Comparison of ENCODE assay signal across 17 cellular contexts in genomic region chr6:168937061-168937460, GRCh38.
DNase-seq lines count a peak whose midpoint lies in the region; ATAC-seq and TF ChIP-seq lines count a peak whose summit lies in the region.
"Had no signal": no experiment of that assay in that cellular context is flagged by ENCODE, and none has a peak within 500 bp of the region (broad histone marks: within the 10 kb centered on the region; RNA-seq: fewer than 3 reads in every experiment).

No MANE protein-coding gene starts in this region.

- no TSS peak for BruUV-seq in mammary epithelial cell (replicated peaks; lab: Mats Ljungman, UMichigan)
- no TSS peak for BruUV-seq in Caco-2 (replicated peaks; lab: Mats Ljungman, UMichigan)

- no peak overlapping the region for H2BK120ac ChIP-seq in mesendoderm (ENCODE audit: low read depth, low read length)

- TF ChIP-seq EP300 in Ishikawa (IDR thresholded peaks at IDR 0.05; ENCODE audit: borderline replicate concordance) = no peak

- no peaks in the 10 kb centered on the region for H4K20me1 ChIP-seq in mammary epithelial cell (ENCODE audit: insufficient read depth, low read length)

- peak; percentile 67 for DNase-seq in AG08395 (ENCODE audit: low spot score)
- DNase-seq in mammary epithelial cell = peak; percentile 10
- peak; percentile 40 for DNase-seq in mesendoderm
- no peak for DNase-seq in HAP-1 (ENCODE audit: low spot score in 2 of 2)
- DNase-seq in cerebellar cortex (ENCODE audit: low spot score) = no peak
- no peak for DNase-seq in Caco-2
- no peak for DNase-seq in upper lobe of right lung
- DNase-seq: activated B cell treated with CpG ODN at 0.5 μM for 24 hours; activated naive CD4-positive, alpha-beta T cell treated with anti-CD3 and anti-CD28 coated beads, Interleukin-2, amount 50 U/mL, for 16 hours; Calu3; hippocampal formation; lower lobe of right lung; stimulated activated naive CD4-positive, alpha-beta T cell treated with Interleukin-2 at 50 U/mL for 16 hours had no signal

- H2AK5ac ChIP-seq in mesendoderm (ENCODE audit: low read length) = no peak overlapping the region

- no peak overlapping the region for H2BK15ac ChIP-seq in mesendoderm (replicated peaks; ENCODE audit: low read depth)

- no peak overlapping the region for H3K4me2 ChIP-seq in mammary epithelial cell (ENCODE audit: insufficient read depth, low read depth, low read length)
- H3K4me2 ChIP-seq in mesendoderm (ENCODE audit: low read length) = no peak overlapping the region

- peaks cover 3% of the 10 kb centered on the region for H3K9me3 ChIP-seq in mammary epithelial cell (replicated peaks; ENCODE audit: insufficient read depth, low read length)
- no peaks in the 10 kb centered on the region for H3K9me3 ChIP-seq in HAP-1
- H3K9me3 ChIP-seq in Caco-2 = no peaks in the 10 kb centered on the region
- H3K9me3 ChIP-seq in upper lobe of right lung = no peaks in the 10 kb centered on the region
- H3K9me3 ChIP-seq: lower lobe of right lung had no signal

- in situ Hi-C loops in mammary epithelial cell (cut with MboI; ENCODE audit: low sequenced_read_pairs in 2 of 2) (no loop called here), HAP-1 (cut with MboI; ENCODE audit: low sequenced_read_pairs) (no loop called here)

- H2AFZ ChIP-seq in mammary epithelial cell (ENCODE audit: low read depth, low read length) = no peak overlapping the region

- POLR2A ChIA-PET in Caco-2 (lab: Charles Lee) = no interaction called here

- TF ChIP-seq CTCF in mammary epithelial cell (conservative IDR thresholded peaks at IDR 0.05 in 1 of 2, IDR thresholded peaks at IDR 0.05 in 1 of 2; ENCODE audit: extremely low read depth in 1 of 2, insufficient read depth in 1 of 2, low read depth in 1 of 2, low read length in 2 of 2) (no peak), Caco-2 (IDR thresholded peaks at IDR 0.05; ENCODE audit: insufficient read depth in 1 of 2, low read depth in 1 of 2, low read length in 1 of 2, severe bottlenecking in 1 of 2, unreplicated experiment in 1 of 2) (no peak), upper lobe of right lung (IDR thresholded peaks at IDR 0.05) (no peak)

- no peak overlapping the region for H3K23ac ChIP-seq in mesendoderm (ENCODE audit: low read length)

- no peaks in the 10 kb centered on the region for H3K4me1 Mint-ChIP-seq in Caco-2 (ENCODE audit: low read depth, unreplicated experiment)
- H3K4me1 Mint-ChIP-seq: activated B cell treated with CpG ODN at 0.5 μM for 24 hours; central memory CD8-positive, alpha-beta T cell; neural crest cell had no signal

- TF ChIP-seq RAD21 in Ishikawa (IDR thresholded peaks at IDR 0.05; ENCODE audit: low read depth) = no peak

- no peaks in the 10 kb centered on the region for H3K36me3 ChIP-seq in mammary epithelial cell (ENCODE audit: insufficient read depth, low read length)
- H3K36me3 ChIP-seq in mesendoderm (ENCODE audit: control insufficient read depth, insufficient read depth, low read length) = no peaks in the 10 kb centered on the region
- H3K36me3 ChIP-seq in HAP-1 (replicated peaks) = no peaks in the 10 kb centered on the region
- H3K36me3 ChIP-seq in Caco-2 (ENCODE audit: control insufficient read depth, insufficient read depth, low read length) = no peaks in the 10 kb centered on the region
- no peaks in the 10 kb centered on the region for H3K36me3 ChIP-seq in upper lobe of right lung
- H3K36me3 ChIP-seq: lower lobe of right lung had no signal

- H3K4me1 ChIP-seq in mammary epithelial cell (ENCODE audit: insufficient read depth, low read length) (no peaks in the 10 kb centered on the region), mesendoderm (ENCODE audit: control insufficient read depth, low read depth, low read length) (no peaks in the 10 kb centered on the region), HAP-1 (no peaks in the 10 kb centered on the region), Caco-2 (no peaks in the 10 kb centered on the region), upper lobe of right lung (no peaks in the 10 kb centered on the region)
- H3K4me1 ChIP-seq: lower lobe of right lung had no signal

- no peak overlapping the region for H3K56ac ChIP-seq in mesendoderm (ENCODE audit: low read length)

- H3K4me3 ChIP-seq in mammary epithelial cell (replicated peaks in 1 of 3; ENCODE audit: insufficient read depth in 1 of 3, low read depth in 2 of 3, low read length in 3 of 3) (no peak overlapping the region), mesendoderm (ENCODE audit: low read length) (no peak overlapping the region), HAP-1 (no peak overlapping the region), Caco-2 (ENCODE audit: low read depth, low read length) (no peak overlapping the region), upper lobe of right lung (no peak overlapping the region)
- H3K4me3 ChIP-seq: lower lobe of right lung had no signal

- H3K4me3 Mint-ChIP-seq in Caco-2 (ENCODE audit: unreplicated experiment) = no peak overlapping the region
- H3K4me3 Mint-ChIP-seq: activated B cell treated with CpG ODN at 0.5 μM for 24 hours; central memory CD8-positive, alpha-beta T cell; neural crest cell had no signal

- ATAC-seq in upper lobe of right lung = no peak
- ATAC-seq: HCT116, lower lobe of right lung had no signal

- no peak overlapping the region for H3K18ac ChIP-seq in mesendoderm (ENCODE audit: low read length)

- H3K27me3 Mint-ChIP-seq in Caco-2 (ENCODE audit: insufficient read depth, unreplicated experiment) = no peaks in the 10 kb centered on the region

- CTCF ChIA-PET in mammary epithelial cell (lab: Charles Lee; ENCODE audit: low non-redundant PET) = interaction anchor here (0.6 kb wide), 1 partner anchor 20 kb away, joined by 3 read pairs; no protein-coding TSS in a partner anchor
- CTCF ChIA-PET in Caco-2 (lab: Charles Lee) = no interaction called here

- intact Hi-C loops in mammary epithelial cell (cut with micrococcal nuclease) = no loop called here
- intact Hi-C loops in Caco-2 (cut with micrococcal nuclease; ENCODE audit: unreplicated experiment) = no loop called here
- intact Hi-C loops in upper lobe of right lung (cut with DNase I) = no loop called here

- peaks cover 8% of the 10 kb centered on the region for H3K9me3 Mint-ChIP-seq in Caco-2 (ENCODE audit: unreplicated experiment)
- H3K9me3 Mint-ChIP-seq: activated B cell treated with CpG ODN at 0.5 μM for 24 hours; central memory CD8-positive, alpha-beta T cell had no signal

- H4K5ac ChIP-seq in mesendoderm (ENCODE audit: low read length) = no peak overlapping the region

- dilution Hi-C loops in mammary epithelial cell (cut with HindIII; ENCODE audit: low sequenced_read_pairs) = no loop called here

- no peak overlapping the region for H3K9ac ChIP-seq in mammary epithelial cell (ENCODE audit: insufficient read depth, low read length)
- H3K9ac ChIP-seq in mesendoderm (ENCODE audit: low read length) = no peak overlapping the region

- no peak overlapping the region for H2BK5ac ChIP-seq in mesendoderm (ENCODE audit: low read length)

- no peak overlapping the region for H4K8ac ChIP-seq in mesendoderm (ENCODE audit: low read depth, low read length)

- no peaks in the 10 kb centered on the region for H3K79me1 ChIP-seq in mesendoderm (ENCODE audit: low read length)

- peaks cover 3% of the 10 kb centered on the region for H3K27me3 ChIP-seq in mammary epithelial cell (ENCODE audit: insufficient read depth, low read length)
- H3K27me3 ChIP-seq in mesendoderm (ENCODE audit: insufficient read depth, low read length, poor library complexity) = no peaks in the 10 kb centered on the region
- no peaks in the 10 kb centered on the region for H3K27me3 ChIP-seq in HAP-1 (ENCODE audit: low read depth)
- no peaks in the 10 kb centered on the region for H3K27me3 ChIP-seq in Caco-2 (replicated peaks; ENCODE audit: control insufficient read depth, insufficient read depth, low read length)
- H3K27me3 ChIP-seq in upper lobe of right lung = no peaks in the 10 kb centered on the region

- H3K36me3 Mint-ChIP-seq in Caco-2 (ENCODE audit: insufficient read depth, unreplicated experiment) = no peaks in the 10 kb centered on the region

- H3K27ac Mint-ChIP-seq in Caco-2 (ENCODE audit: unreplicated experiment) = no peak overlapping the region
- H3K27ac Mint-ChIP-seq: activated B cell treated with CpG ODN at 0.5 μM for 24 hours had no signal

- H3K4ac ChIP-seq in mesendoderm (ENCODE audit: low read depth, low read length) = no peak overlapping the region

- H3K79me2 ChIP-seq in mammary epithelial cell (ENCODE audit: insufficient read depth, low read length) (no peaks in the 10 kb centered on the region), mesendoderm (ENCODE audit: control insufficient read depth, insufficient read depth, low read length) (no peaks in the 10 kb centered on the region)

- 49% methylated on average over 6 of the region's 7 CpGs for WGBS in mammary epithelial cell (ENCODE audit: low coverage, missing lambda C conversion rate)
- no CpG with 5 or more reads among the region's 7 CpGs for WGBS in mesendoderm (ENCODE audit: extremely low coverage, insufficient coverage, low lambda C conversion rate)

- H3K27ac ChIP-seq in mammary epithelial cell (ENCODE audit: insufficient read depth, low read depth, low read length) (no peak overlapping the region), mesendoderm (ENCODE audit: low read depth, low read length) (no peak overlapping the region), upper lobe of right lung (no peak overlapping the region)
- H3K27ac ChIP-seq: lower lobe of right lung had no signal

TF ChIP-seq in Ishikawa, 13 proteins besides CTCF, POLR2A, EP300 and RAD21 (continues in another document):
- TF ChIP-seq CEBPB (IDR thresholded peaks at IDR 0.05) = 0 out of 2 replicates have a peak, but pooled peaks have one; percentile 39
- TF ChIP-seq EGR1 (IDR thresholded peaks at IDR 0.05) = no peak
- no peak for TF ChIP-seq TCF12 (IDR thresholded peaks at IDR 0.05; ENCODE audit: low read depth)
- no peak for TF ChIP-seq ZBTB7A (IDR thresholded peaks at IDR 0.05; ENCODE audit: low read depth)
- TF ChIP-seq, protein P1, sequence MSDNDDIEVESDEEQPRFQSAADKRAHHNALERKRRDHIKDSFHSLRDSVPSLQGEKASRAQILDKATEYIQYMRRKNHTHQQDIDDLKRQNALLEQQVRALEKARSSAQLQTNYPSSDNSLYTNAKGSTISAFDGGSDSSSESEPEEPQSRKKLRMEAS (IDR thresholded peaks at IDR 0.05) = no peak

Comparison
In these comparisons a context has a peak if more than half of its experiments do, and no peak if none do; other contexts are left out.
1. DNase-seq: peak in AG08395 (single experiment), mammary epithelial cell (single experiment) and mesendoderm (single experiment); none in HAP-1 (0 of 2), cerebellar cortex (single experiment), Caco-2 (0 of 2) and upper lobe of right lung (single experiment).